ENCODE assay signal across 9 cellular contexts in genomic region chr2:81324046-81324445, GRCh38.
A peak's percentile ranks its signal among the peaks of the same experiment; 100 is the strongest.
DNase-seq lines count a peak whose midpoint lies in the region; ATAC-seq and TF ChIP-seq lines count a peak whose summit lies in the region.
"Had no signal": no experiment of that assay in that cellular context is flagged by ENCODE, and none has a peak within 500 bp of the region (broad histone marks: within the 10 kb centered on the region; RNA-seq: fewer than 3 reads in every experiment).

No MANE protein-coding gene starts in this region.

- H3K4me1 Mint-ChIP-seq in Caco-2 (ENCODE audit: low read depth, unreplicated experiment), result no peaks in the 10 kb centered on the region
- H3K4me1 Mint-ChIP-seq in glutamatergic neuron (ENCODE audit: low read depth, unreplicated experiment), result peaks cover 11% of the 10 kb centered on the region

- no peaks in the 10 kb centered on the region for H3K9me2 ChIP-seq in OCI-LY1 (ENCODE audit: low read depth, low read length)

- DNase-seq in Caco-2 (peak in 1 of 2 experiments; percentile 28), glutamatergic neuron (no peak), NCI-H2107 treated with DMSO at 0.1 percent for 48 hours (lab: John Stamatoyannopoulos, UW; ENCODE audit: unreplicated experiment) (no peak)
- DNase-seq: stimulated activated CD4-positive, alpha-beta T cell treated with anti-CD3 and anti-CD28 coated beads, Interleukin-2, amount 100 ng/mL, for 48 hours had no signal

- H3K27me3 Mint-ChIP-seq in Caco-2 (ENCODE audit: insufficient read depth, unreplicated experiment) (no peaks in the 10 kb centered on the region), glutamatergic neuron (ENCODE audit: unreplicated experiment) (peaks cover 5% of the 10 kb centered on the region)

- H3K36me3 ChIP-seq in Caco-2 (ENCODE audit: control insufficient read depth, insufficient read depth, low read length) (no peaks in the 10 kb centered on the region), OCI-LY1 (ENCODE audit: insufficient read depth, low read length) (no peaks in the 10 kb centered on the region)

- H2AFZ ChIP-seq in OCI-LY1 (ENCODE audit: low read length), result no peak overlapping the region

- H3K9ac ChIP-seq in OCI-LY1 (ENCODE audit: low read length), result no peak overlapping the region

- TF ChIP-seq CTCF in Caco-2 (IDR thresholded peaks at IDR 0.05; ENCODE audit: insufficient read depth in 1 of 2, low read depth in 1 of 2, low read length in 1 of 2, severe bottlenecking in 1 of 2, unreplicated experiment in 1 of 2), result peak; percentile 27 to 44
- peak; percentile 52 for TF ChIP-seq CTCF in OCI-LY1 (IDR thresholded peaks at IDR 0.05; ENCODE audit: low read length)
- peak; percentile 53 for TF ChIP-seq CTCF in glutamatergic neuron (IDR thresholded peaks at IDR 0.05; ENCODE audit: partially characterized antibody, unreplicated experiment)

- H3K9me3 Mint-ChIP-seq in Caco-2 (ENCODE audit: unreplicated experiment) (peaks cover 6% of the 10 kb centered on the region), glutamatergic neuron (ENCODE audit: unreplicated experiment) (peaks cover 5% of the 10 kb centered on the region)

- CTCF ChIA-PET in Caco-2 (lab: Charles Lee), result interaction anchor here (0.5 kb wide), 1 partner anchor 897 kb away, joined by 3 read pairs; no protein-coding TSS in a partner anchor

- no TSS peak for BruUV-seq in Caco-2 (replicated peaks; lab: Mats Ljungman, UMichigan)

- no peaks in the 10 kb centered on the region for H4K20me1 ChIP-seq in OCI-LY1 (ENCODE audit: insufficient read depth, low read length)

- H3K4me3 ChIP-seq in Caco-2 (ENCODE audit: low read depth, low read length) (no peak overlapping the region), OCI-LY1 (ENCODE audit: low read depth, low read length, poor library complexity, severe bottlenecking) (no peak overlapping the region)

- H3K4me3 Mint-ChIP-seq in Caco-2 (ENCODE audit: unreplicated experiment) (no peak overlapping the region), glutamatergic neuron (ENCODE audit: unreplicated experiment) (no peak overlapping the region)

- no peaks in the 10 kb centered on the region for H3F3A ChIP-seq in OCI-LY1 (ENCODE audit: insufficient read depth, low read length)

- no peaks in the 10 kb centered on the region for H3K4me1 ChIP-seq in Caco-2
- H3K4me1 ChIP-seq in OCI-LY1 (ENCODE audit: insufficient read depth, low read length, severe bottlenecking), result no peaks in the 10 kb centered on the region

- H3K27me3 ChIP-seq in Caco-2 (replicated peaks; ENCODE audit: control insufficient read depth, insufficient read depth, low read length) (no peaks in the 10 kb centered on the region), OCI-LY1 (ENCODE audit: insufficient read depth, low read length) (no peaks in the 10 kb centered on the region)

- H3K9me3 ChIP-seq in Caco-2 (no peaks in the 10 kb centered on the region), OCI-LY1 (ENCODE audit: low read length) (no peaks in the 10 kb centered on the region)

- no peak overlapping the region for H3K27ac ChIP-seq in OCI-LY1 (ENCODE audit: low read depth, low read length, poor library complexity, severe bottlenecking)

- H3K27ac Mint-ChIP-seq in Caco-2 (ENCODE audit: unreplicated experiment) (no peak overlapping the region), glutamatergic neuron (ENCODE audit: unreplicated experiment) (no peak overlapping the region)

- POLR2A ChIA-PET in Caco-2 (lab: Charles Lee), result no interaction called here

- H3K36me3 Mint-ChIP-seq in Caco-2 (ENCODE audit: insufficient read depth, unreplicated experiment), result no peaks in the 10 kb centered on the region
- peaks cover 4% of the 10 kb centered on the region for H3K36me3 Mint-ChIP-seq in glutamatergic neuron (ENCODE audit: unreplicated experiment)

- no peak overlapping the region for H3K4me2 ChIP-seq in OCI-LY1 (ENCODE audit: low read length)

- H3K79me2 ChIP-seq in OCI-LY1 (ENCODE audit: insufficient read depth, low read length), result no peaks in the 10 kb centered on the region

- ATAC-seq in HG03432 (IDR thresholded peaks at IDR 0.05; ENCODE audit: unreplicated experiment) (peak; percentile 72), GM18909 (IDR thresholded peaks at IDR 0.05; ENCODE audit: poor library complexity, unreplicated experiment) (no peak), HG03342 (IDR thresholded peaks at IDR 0.05; ENCODE audit: unreplicated experiment) (no peak), HG02938 (IDR thresholded peaks at IDR 0.05; ENCODE audit: unreplicated experiment) (no peak)

- intact Hi-C loops in Caco-2 (cut with micrococcal nuclease; ENCODE audit: unreplicated experiment), result loop anchor here (1.0 to 5.0 kb wide), 2 partner anchors 570 to 698 kb away; no protein-coding TSS in a partner anchor
